Comparison of ENCODE assay signal across 11 cellular contexts in genomic region chr18:51654441-51655326, GRCh38.
DNase-seq lines count a peak whose midpoint lies in the region; ATAC-seq and FAIRE-seq lines count a peak whose summit lies in the region.
"Had no signal": no experiment of that assay in that cellular context is flagged by ENCODE, and none has a peak within 500 bp of the region (broad histone marks: within the 10 kb centered on the region; RNA-seq: fewer than 3 reads in every experiment).

No MANE protein-coding gene starts in this region.

- H3K4me3 ChIP-seq in neuronal stem cell (ENCODE audit: low read length in 2 of 2) (no peak overlapping the region), small intestine (ENCODE audit: low read depth in 1 of 2, low read length in 2 of 2) (no peak overlapping the region)

- H3K14ac ChIP-seq in neuronal stem cell (ENCODE audit: low read length) = no peak overlapping the region

- no peak overlapping the region for H4K91ac ChIP-seq in neuronal stem cell (ENCODE audit: low read depth, low read length, poor library complexity)

- H2BK120ac ChIP-seq in neuronal stem cell (ENCODE audit: low read depth, low read length) = no peak overlapping the region

- no peak overlapping the region for H2AK5ac ChIP-seq in neuronal stem cell (ENCODE audit: low read depth, low read length)

- H3K23ac ChIP-seq in neuronal stem cell (ENCODE audit: low read depth, low read length, poor library complexity) = no peak overlapping the region

- peak overlapping the region; percentile 18 for H3K4me2 ChIP-seq in neuronal stem cell (ENCODE audit: insufficient read depth, low read length, poor library complexity, severe bottlenecking)

- no peak overlapping the region for H2BK15ac ChIP-seq in neuronal stem cell (ENCODE audit: low read length)

- H3K9ac ChIP-seq in neuronal stem cell (ENCODE audit: low read depth, low read length, poor library complexity) = no peak overlapping the region

- H2AFZ ChIP-seq in neuronal stem cell (ENCODE audit: low read length) = peak overlapping the region; percentile 76

- no peak overlapping the region for H3K27ac ChIP-seq in neuronal stem cell (replicated peaks; ENCODE audit: low read length)
- H3K27ac ChIP-seq in small intestine (ENCODE audit: low read depth in 1 of 2, low read length in 1 of 2) = no peak overlapping the region

- H3K18ac ChIP-seq in neuronal stem cell (ENCODE audit: low read length) = peak overlapping the region; percentile 29

- no peak overlapping the region for H3K4ac ChIP-seq in neuronal stem cell (ENCODE audit: low read length)

- DNase-seq in GM19239 (ENCODE audit: insufficient read length, low spot score) = no peak
- peak; percentile 31 for DNase-seq in NCI-H1092 (lab: John Stamatoyannopoulos, UW)
- peak; percentile 38 for DNase-seq in neuronal stem cell (ENCODE audit: low spot score)
- DNase-seq in NK-92 (lab: John Stamatoyannopoulos, UW; ENCODE audit: unreplicated experiment) = no peak
- DNase-seq in left lobe of liver (ENCODE audit: low spot score) = no peak
- no peak for DNase-seq in small intestine
- DNase-seq in anterior cingulate cortex (lab: John Stamatoyannopoulos, UW) = no peak
- DNase-seq: IMR-90, left ventricle myocardium superior, SHP77 treated with DMSO at 0.1 percent for 48 hours had no signal

- FAIRE-seq in GM19239 (lab: Jason Lieb, UNC) (peak; percentile 52), small intestine (lab: Jason Lieb, UNC) (no peak)

- ATAC-seq in HG02759 (IDR thresholded peaks at IDR 0.05; ENCODE audit: unreplicated experiment) = peak; percentile 69
- no peak for ATAC-seq in left lobe of liver
- ATAC-seq: left ventricle myocardium superior had no signal

- no peak overlapping the region for H2BK12ac ChIP-seq in neuronal stem cell (ENCODE audit: low read length)

- H3K4me1 ChIP-seq in neuronal stem cell (ENCODE audit: control insufficient read depth in 2 of 2, insufficient read depth in 1 of 2, low read depth in 1 of 2, low read length in 2 of 2) = peaks cover 15% of the 10 kb centered on the region in 2 donors
- no peaks in the 10 kb centered on the region for H3K4me1 ChIP-seq in small intestine (ENCODE audit: control insufficient read depth in 2 of 2, insufficient read depth in 1 of 2, low read depth in 1 of 2, low read length in 1 of 2)

- H4K8ac ChIP-seq in neuronal stem cell (ENCODE audit: low read depth, low read length) = no peak overlapping the region

- H2BK5ac ChIP-seq in neuronal stem cell (ENCODE audit: low read length) = no peak overlapping the region

- WGBS in neuronal stem cell (ENCODE audit: extremely low coverage in 2 of 2, insufficient read length in 2 of 2, insufficient replicate concordance in 1 of 2), 2 donors = no CpG with 5 or more reads among the region's 10 CpGs
- 51 to 63% (median 55%) methylated on average over 10 of the region's 10 CpGs for WGBS in small intestine, 3 donors

- H3K36me3 ChIP-seq in neuronal stem cell (replicated peaks in 1 of 2; ENCODE audit: control insufficient read depth in 2 of 2, insufficient read depth in 2 of 2, low read length in 2 of 2) (no peaks in the 10 kb centered on the region), small intestine (ENCODE audit: control insufficient read depth in 2 of 2, insufficient read depth in 2 of 2, low read length in 2 of 2) (no peaks in the 10 kb centered on the region)

- H3K27me3 ChIP-seq in neuronal stem cell (ENCODE audit: control insufficient read depth in 3 of 3, insufficient read depth in 3 of 3, low read depth in 1 of 3, low read length in 3 of 3) (no peaks in the 10 kb centered on the region), small intestine (ENCODE audit: control insufficient read depth in 2 of 2, insufficient read depth in 2 of 2, low read length in 2 of 2) (no peaks in the 10 kb centered on the region)

- no peaks in the 10 kb centered on the region for H3K9me3 ChIP-seq in neuronal stem cell (replicated peaks in 1 of 2; ENCODE audit: control insufficient read depth in 2 of 2, insufficient read depth in 1 of 2, low read depth in 1 of 2, low read length in 2 of 2)
- H3K9me3 ChIP-seq in small intestine (ENCODE audit: control insufficient read depth, low read depth) = no peaks in the 10 kb centered on the region

- no peaks in the 10 kb centered on the region for H3K79me1 ChIP-seq in neuronal stem cell (ENCODE audit: low read depth, low read length)

Comparison
In these comparisons a context has a peak if more than half of its experiments do, and no peak if none do; other contexts are left out.
1. DNase-seq: peak in NCI-H1092 (single experiment) and neuronal stem cell (single experiment); none in GM19239 (single experiment), NK-92 (single experiment), left lobe of liver (single experiment), small intestine (single experiment) and anterior cingulate cortex (0 of 58).